21 cellular contexts compared by ENCODE assay signal in the genomic region with DNA sequence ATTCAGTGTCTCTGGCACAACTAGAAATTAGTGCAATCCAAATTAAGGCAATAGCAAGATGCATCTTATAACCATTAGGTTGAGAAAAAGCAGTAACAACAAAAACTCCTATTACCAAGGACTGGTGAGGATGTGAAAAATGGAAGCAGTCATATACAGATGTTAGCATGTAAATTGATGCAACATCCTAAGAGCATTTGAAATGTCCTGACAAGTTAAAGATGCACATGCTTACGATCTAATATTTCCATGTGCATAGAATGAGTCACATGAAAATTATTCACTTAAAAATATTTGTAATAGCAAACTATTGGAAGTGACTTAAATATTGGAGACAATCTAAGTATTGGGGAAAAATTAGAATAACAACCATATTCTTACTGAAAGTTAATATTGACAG.
"Had no signal": no experiment of that assay in that cellular context is flagged by ENCODE, and none has a peak within 500 bp of the region (broad histone marks: within the 10 kb centered on the region; RNA-seq: fewer than 3 reads in every experiment).

No MANE protein-coding gene starts in this region.

- H3K4me1 ChIP-seq: esophagus squamous epithelium, right lobe of liver, spleen, testis, tibial nerve, upper lobe of right lung, vagina had no signal

- H3K27me3 ChIP-seq: esophagus squamous epithelium, neutrophil, right lobe of liver, spleen, testis, tibial nerve, upper lobe of right lung, vagina had no signal

- ATAC-seq: left lobe of liver; mucosa of descending colon; naive thymus-derived CD8-positive, alpha-beta T cell; psoas muscle; right lobe of liver; stimulated activated memory B cell treated with anti-CD40 and anti-IgM and Interleukin-4, amounts not matched to agents 10 μg/mL and 1 μg/mL and 100 μg/mL, for 72 hours; upper lobe of right lung had no signal

- H3K9me3 ChIP-seq: esophagus squamous epithelium, mucosa of descending colon, neutrophil, psoas muscle, right lobe of liver, testis, tibial nerve, upper lobe of right lung, vagina had no signal

- DNase-seq: esophagus squamous epithelium; foreskin melanocyte; head of caudate nucleus; hippocampal formation; mammary epithelial cell; mucosa of descending colon; naive thymus-derived CD8-positive, alpha-beta T cell; psoas muscle; retina; right lobe of liver; spleen; stimulated activated CD4-positive, alpha-beta T cell treated with anti-CD3 and anti-CD28 coated beads, Interleukin-15, amount 100 ng/mL, for 24 hours; stimulated activated CD4-positive, alpha-beta T cell treated with anti-CD3 and anti-CD28 coated beads, Interleukin-1b, Interleukin-23, amount 100 ng/mL, for 48 hours; stimulated activated CD4-positive, alpha-beta T cell treated with anti-CD3 and anti-CD28 coated beads, Interleukin-4, amount 100 ng/mL, for 24 hours; testis; upper lobe of right lung had no signal

- H3K36me3 ChIP-seq: esophagus squamous epithelium, neutrophil, right lobe of liver, spleen, tibial nerve, upper lobe of right lung, vagina had no signal

- H3K4me3 ChIP-seq: esophagus squamous epithelium, mucosa of descending colon, psoas muscle, right lobe of liver, spleen, testis, tibial nerve, upper lobe of right lung, vagina had no signal

- H3K27ac ChIP-seq: esophagus squamous epithelium, neutrophil, psoas muscle, right lobe of liver, spleen, testis, tibial nerve, upper lobe of right lung, vagina had no signal
